ENCODE assay signal across 23 cellular contexts in the genomic region with DNA sequence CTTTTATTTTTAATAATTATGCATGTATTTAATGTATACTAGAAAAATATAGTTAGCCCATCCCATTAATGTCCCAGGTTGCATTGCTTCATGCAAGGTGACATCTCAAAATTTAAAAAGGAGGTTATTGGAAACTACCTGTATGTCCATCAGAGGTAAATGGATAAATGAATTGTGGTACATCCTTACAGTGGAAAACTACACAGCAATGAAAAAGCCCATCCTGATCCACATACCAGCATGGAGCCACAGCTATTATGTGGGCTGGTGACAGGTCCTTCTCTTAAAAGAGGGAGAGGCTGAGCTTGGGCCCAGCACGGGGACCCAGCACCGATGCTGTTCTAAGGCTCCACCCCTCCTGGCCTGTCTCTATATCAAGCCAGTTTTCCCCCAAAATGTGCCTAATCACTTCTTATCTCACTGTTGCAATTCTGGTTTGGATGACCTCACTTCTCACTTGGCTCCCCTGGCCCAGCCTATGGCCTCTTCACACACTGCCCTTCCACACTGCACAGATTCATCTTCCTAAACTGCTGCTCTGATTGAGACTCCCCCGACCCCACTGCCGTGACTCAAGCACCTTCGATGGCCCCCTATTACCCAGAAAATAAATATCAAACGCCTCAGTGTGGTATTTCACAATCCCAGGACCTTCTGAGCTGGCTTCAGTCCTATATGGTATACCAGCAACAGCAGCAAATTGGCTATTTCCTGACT.
DNase-seq lines count a peak whose midpoint lies in the region; ATAC-seq, FAIRE-seq and TF ChIP-seq lines count a peak whose summit lies in the region.
"Had no signal": no experiment of that assay in that cellular context is flagged by ENCODE, and none has a peak within 500 bp of the region (broad histone marks: within the 10 kb centered on the region; RNA-seq: fewer than 3 reads in every experiment).

No MANE protein-coding gene starts in this region.

- no peak overlapping the region for H2AFZ ChIP-seq in astrocyte (ENCODE audit: low read depth, low read length)

- no peak for TF ChIP-seq CTCF in astrocyte (IDR thresholded peaks at IDR 0.05; ENCODE audit: insufficient read depth, low read depth, low read length)
- TF ChIP-seq CTCF in left lung (IDR thresholded peaks at IDR 0.05), result no peak

- H3K4me1 ChIP-seq in astrocyte (ENCODE audit: insufficient read depth, low read length) (peaks cover 26% of the 10 kb centered on the region), left lung (peaks cover 15 to 35% of the 10 kb centered on the region in 2 donors)

- no peak overlapping the region for H3K9ac ChIP-seq in astrocyte (ENCODE audit: low read length)
- H3K9ac ChIP-seq: BLaER1 had no signal

- H3K36me3 ChIP-seq in astrocyte (ENCODE audit: insufficient read depth, low read length) (no peaks in the 10 kb centered on the region), left lung (no peaks in the 10 kb centered on the region)
- H3K36me3 ChIP-seq: BLaER1, neutrophil, uterus had no signal

- no peak overlapping the region for H3K4me3 ChIP-seq in astrocyte (ENCODE audit: insufficient read depth, low read depth, low read length)
- no peak overlapping the region for H3K4me3 ChIP-seq in left lung
- H3K4me3 ChIP-seq: BLaER1, uterus had no signal

- H3K27me3 Mint-ChIP-seq in activated naive CD8-positive, alpha-beta T cell treated with anti-CD3 and anti-CD28 coated beads, Interleukin-2, amount 50 U/mL, for 24 hours, result no peaks in the 10 kb centered on the region
- H3K27me3 Mint-ChIP-seq in activated naive CD8-positive, alpha-beta T cell treated with anti-CD3 and anti-CD28 coated beads for 36 hours, result no peaks in the 10 kb centered on the region
- H3K27me3 Mint-ChIP-seq in astrocyte (ENCODE audit: low read depth, unreplicated experiment), result peaks cover 3% of the 10 kb centered on the region
- no peaks in the 10 kb centered on the region for H3K27me3 Mint-ChIP-seq in activated CD4-positive, alpha-beta T cell treated with anti-CD3 and anti-CD28 coated beads, Interleukin-2, amount 10 ng/mL, durations not matched to agents 24 days and 14 days
- H3K27me3 Mint-ChIP-seq: activated CD4-positive, alpha-beta T cell treated with anti-CD3 and anti-CD28 coated beads, Interleukin-2, amount 10 ng/mL, durations not matched to agents 7 days and 5 days had no signal

- peaks cover 4% of the 10 kb centered on the region for H3K9me3 ChIP-seq in astrocyte (ENCODE audit: insufficient read depth, low read depth, low read length)
- peaks cover 0 to 9% of the 10 kb centered on the region in 2 donors for H3K9me3 ChIP-seq in left lung
- H3K9me3 ChIP-seq: neutrophil, uterus had no signal

- peak; percentile 24 for ATAC-seq in activated naive CD8-positive, alpha-beta T cell treated with anti-CD3 and anti-CD28 coated beads, Interleukin-2, amount 50 U/mL, for 24 hours
- ATAC-seq in left lung, result peak; percentile 1
- no peak for ATAC-seq in GM21825 (IDR thresholded peaks at IDR 0.05; ENCODE audit: unreplicated experiment)

- no peak overlapping the region for H3K27ac Mint-ChIP-seq in activated naive CD8-positive, alpha-beta T cell treated with anti-CD3 and anti-CD28 coated beads, Interleukin-2, amount 50 U/mL, for 24 hours
- no peak overlapping the region for H3K27ac Mint-ChIP-seq in activated naive CD8-positive, alpha-beta T cell treated with anti-CD3 and anti-CD28 coated beads for 36 hours
- H3K27ac Mint-ChIP-seq in astrocyte (ENCODE audit: unreplicated experiment), result peak overlapping the region; percentile 48
- no peak overlapping the region for H3K27ac Mint-ChIP-seq in activated CD4-positive, alpha-beta T cell treated with anti-CD3 and anti-CD28 coated beads, Interleukin-2, amount 10 ng/mL, durations not matched to agents 24 days and 14 days
- H3K27ac Mint-ChIP-seq: activated CD4-positive, alpha-beta T cell treated with anti-CD3 and anti-CD28 coated beads, Interleukin-2, amount 10 ng/mL, durations not matched to agents 7 days and 5 days had no signal

- no peak for FAIRE-seq in astrocyte (lab: Jason Lieb, UNC)
- FAIRE-seq: A204.1, GM18507 had no signal

- H4K20me1 ChIP-seq in astrocyte (ENCODE audit: insufficient read depth, low read length), result no peaks in the 10 kb centered on the region
- H4K20me1 ChIP-seq: BLaER1 had no signal

- DNase-seq in activated naive CD8-positive, alpha-beta T cell treated with anti-CD3 and anti-CD28 coated beads, Interleukin-2, amount 50 U/mL, for 24 hours, result no peak
- DNase-seq in activated naive CD8-positive, alpha-beta T cell treated with anti-CD3 and anti-CD28 coated beads for 36 hours, result no peak
- DNase-seq in astrocyte (ENCODE audit: low read depth), result no peak
- DNase-seq in left lung, result no peak
- no peak for DNase-seq in substantia nigra (lab: John Stamatoyannopoulos, UW)
- no peak for DNase-seq in activated CD4-positive, alpha-beta T cell treated with anti-CD3 and anti-CD28 coated beads, Interleukin-2, amount 10 ng/mL, durations not matched to agents 24 days and 14 days
- no peak for DNase-seq in epidermal melanocyte (ENCODE audit: insufficient read length, low spot score)
- DNase-seq: activated CD4-positive, alpha-beta T cell treated with anti-CD3 and anti-CD28 coated beads, Interleukin-2, amount 10 ng/mL, durations not matched to agents 7 days and 5 days; activated CD8-positive, alpha-beta memory T cell treated with anti-CD3 and anti-CD28 coated beads, Interleukin-2, amount 50 U/mL, for 4 hours; activated effector memory CD4-positive, alpha-beta T cell treated with anti-CD3 and anti-CD28 coated beads, Interleukin-2, amount 50 U/mL, for 16 hours; effector CD8-positive, alpha-beta T cell; glutamatergic neuron; NCI-H1436; NCI-H524 treated with DMSO at 0.1 percent for 48 hours; stimulated activated CD8-positive, alpha-beta memory T cell treated with anti-CD3 and anti-CD28 coated beads, Interleukin-4, amount 100 ng/mL, for 48 hours; T-helper 1 cell; uterus had no signal

- H3K4me1 Mint-ChIP-seq in activated naive CD8-positive, alpha-beta T cell treated with anti-CD3 and anti-CD28 coated beads, Interleukin-2, amount 50 U/mL, for 24 hours, result no peaks in the 10 kb centered on the region
- no peaks in the 10 kb centered on the region for H3K4me1 Mint-ChIP-seq in activated naive CD8-positive, alpha-beta T cell treated with anti-CD3 and anti-CD28 coated beads for 36 hours
- H3K4me1 Mint-ChIP-seq in astrocyte (ENCODE audit: low read depth, unreplicated experiment), result peaks cover 38% of the 10 kb centered on the region
- H3K4me1 Mint-ChIP-seq in activated CD4-positive, alpha-beta T cell treated with anti-CD3 and anti-CD28 coated beads, Interleukin-2, amount 10 ng/mL, durations not matched to agents 24 days and 14 days, result no peaks in the 10 kb centered on the region
- H3K4me1 Mint-ChIP-seq: activated CD4-positive, alpha-beta T cell treated with anti-CD3 and anti-CD28 coated beads, Interleukin-2, amount 10 ng/mL, durations not matched to agents 7 days and 5 days; central memory CD8-positive, alpha-beta T cell had no signal

- H3K9me3 Mint-ChIP-seq in activated naive CD8-positive, alpha-beta T cell treated with anti-CD3 and anti-CD28 coated beads, Interleukin-2, amount 50 U/mL, for 24 hours, result no peaks in the 10 kb centered on the region
- peaks cover 3% of the 10 kb centered on the region for H3K9me3 Mint-ChIP-seq in activated naive CD8-positive, alpha-beta T cell treated with anti-CD3 and anti-CD28 coated beads for 36 hours
- peaks cover 4% of the 10 kb centered on the region for H3K9me3 Mint-ChIP-seq in astrocyte (ENCODE audit: unreplicated experiment)
- peaks cover 8% of the 10 kb centered on the region for H3K9me3 Mint-ChIP-seq in activated CD4-positive, alpha-beta T cell treated with anti-CD3 and anti-CD28 coated beads, Interleukin-2, amount 10 ng/mL, durations not matched to agents 24 days and 14 days

- intact Hi-C loops in left lung (cut with DNase I), result no loop called here
- intact Hi-C loops in activated CD4-positive, alpha-beta T cell treated with anti-CD3 and anti-CD28 coated beads, Interleukin-2, amount 10 ng/mL, durations not matched to agents 24 days and 14 days (cut with micrococcal nuclease), result no loop called here

- H3K27me3 ChIP-seq in astrocyte (ENCODE audit: insufficient read depth, low read length), result no peaks in the 10 kb centered on the region
- no peaks in the 10 kb centered on the region for H3K27me3 ChIP-seq in left lung
- H3K27me3 ChIP-seq: BLaER1, neutrophil, uterus had no signal

- H3K4me3 Mint-ChIP-seq in activated naive CD8-positive, alpha-beta T cell treated with anti-CD3 and anti-CD28 coated beads, Interleukin-2, amount 50 U/mL, for 24 hours, result no peak overlapping the region
- H3K4me3 Mint-ChIP-seq in activated naive CD8-positive, alpha-beta T cell treated with anti-CD3 and anti-CD28 coated beads for 36 hours, result no peak overlapping the region
- H3K4me3 Mint-ChIP-seq in astrocyte (ENCODE audit: unreplicated experiment), result no peak overlapping the region
- no peak overlapping the region for H3K4me3 Mint-ChIP-seq in activated CD4-positive, alpha-beta T cell treated with anti-CD3 and anti-CD28 coated beads, Interleukin-2, amount 10 ng/mL, durations not matched to agents 24 days and 14 days
- H3K4me3 Mint-ChIP-seq: activated CD4-positive, alpha-beta T cell treated with anti-CD3 and anti-CD28 coated beads, Interleukin-2, amount 10 ng/mL, durations not matched to agents 7 days and 5 days; central memory CD8-positive, alpha-beta T cell had no signal

- H3K36me3 Mint-ChIP-seq in activated naive CD8-positive, alpha-beta T cell treated with anti-CD3 and anti-CD28 coated beads, Interleukin-2, amount 50 U/mL, for 24 hours (ENCODE audit: low read depth), result no peaks in the 10 kb centered on the region
- H3K36me3 Mint-ChIP-seq in activated naive CD8-positive, alpha-beta T cell treated with anti-CD3 and anti-CD28 coated beads for 36 hours, result peaks cover 5% of the 10 kb centered on the region
- no peaks in the 10 kb centered on the region for H3K36me3 Mint-ChIP-seq in astrocyte (ENCODE audit: low read depth, unreplicated experiment)
- H3K36me3 Mint-ChIP-seq in activated CD4-positive, alpha-beta T cell treated with anti-CD3 and anti-CD28 coated beads, Interleukin-2, amount 10 ng/mL, durations not matched to agents 24 days and 14 days (ENCODE audit: low read depth), result no peaks in the 10 kb centered on the region

- no peaks in the 10 kb centered on the region for H3K79me2 ChIP-seq in astrocyte (ENCODE audit: insufficient read depth, low read length)

- no peak overlapping the region for H3K27ac ChIP-seq in astrocyte (ENCODE audit: low read depth, low read length)
- no peak overlapping the region for H3K27ac ChIP-seq in left lung
- H3K27ac ChIP-seq in substantia nigra (ENCODE audit: low read depth, low read length, poor library complexity, severe bottlenecking), result peak overlapping the region; percentile 89
- H3K27ac ChIP-seq: BLaER1, neutrophil, uterus had no signal

- no peak overlapping the region for H3K4me2 ChIP-seq in astrocyte (ENCODE audit: low read length)
- H3K4me2 ChIP-seq: BLaER1 had no signal
